Comparison of ENCODE assay signal across 9 cellular contexts in the genomic region with DNA sequence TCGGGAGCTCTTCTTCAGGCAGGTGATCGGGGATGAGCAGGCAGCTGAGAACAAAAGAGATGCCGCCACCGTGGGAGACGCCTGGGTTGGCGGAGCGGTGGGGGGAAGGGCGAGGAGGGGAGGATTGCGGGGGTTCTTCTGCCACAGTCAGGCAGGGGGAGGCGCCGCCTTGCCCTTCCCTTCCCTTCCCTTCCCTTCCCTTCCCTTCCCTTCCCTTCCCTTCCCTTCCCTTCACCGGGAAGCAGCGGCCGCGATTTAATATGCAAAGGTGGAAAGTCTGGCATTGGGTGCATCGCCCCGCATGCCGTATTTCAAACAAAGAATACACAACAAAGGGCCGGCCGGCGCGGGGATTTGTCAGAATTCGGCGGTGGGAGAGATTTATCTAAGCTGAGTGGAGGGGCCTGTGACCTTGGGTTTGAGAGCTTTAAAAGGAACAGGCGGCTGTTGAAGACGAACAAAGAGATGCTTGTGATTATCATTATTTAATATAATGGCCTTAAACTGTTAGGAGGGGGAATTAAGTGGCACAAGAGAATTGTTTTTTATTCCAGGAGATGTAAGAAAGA.
A peak's percentile ranks its signal among the peaks of the same experiment; 100 is the strongest.
DNase-seq lines count a peak whose midpoint lies in the region; ATAC-seq and TF ChIP-seq lines count a peak whose summit lies in the region.
"Had no signal": no experiment of that assay in that cellular context is flagged by ENCODE, and none has a peak within 500 bp of the region (broad histone marks: within the 10 kb centered on the region; RNA-seq: fewer than 3 reads in every experiment).

No MANE protein-coding gene starts in this region.

- H3K27me3 ChIP-seq in iPS-18a (ENCODE audit: control insufficient read depth, insufficient read depth, low read length), result peaks cover 46% of the 10 kb centered on the region
- peaks cover 53% of the 10 kb centered on the region for H3K27me3 ChIP-seq in upper lobe of right lung
- H3K27me3 ChIP-seq in Peyer's patch, result no peaks in the 10 kb centered on the region

- CTCF ChIA-PET in T-cell (lab: Charles Lee), result no interaction called here

- ATAC-seq in activated naive CD8-positive, alpha-beta T cell treated with anti-CD3 and anti-CD28 coated beads, Interleukin-2, amount 50 U/mL, for 24 hours, result no peak
- ATAC-seq in T-cell (replicated peaks in 1 of 4) (no peak), upper lobe of right lung (no peak), GM18502 (IDR thresholded peaks at IDR 0.05; ENCODE audit: poor library complexity, unreplicated experiment) (no peak)

- no peak for TF ChIP-seq POLR2A in Peyer's patch (IDR thresholded peaks at IDR 0.05)

- POLR2A ChIA-PET in T-cell (lab: Charles Lee), result no interaction called here

- H3K36me3 Mint-ChIP-seq in activated naive CD8-positive, alpha-beta T cell, result no peaks in the 10 kb centered on the region
- H3K36me3 Mint-ChIP-seq in activated naive CD8-positive, alpha-beta T cell treated with anti-CD3 and anti-CD28 coated beads, Interleukin-2, amount 50 U/mL, for 24 hours (ENCODE audit: low read depth), result no peaks in the 10 kb centered on the region
- H3K36me3 Mint-ChIP-seq in T-cell, result no peaks in the 10 kb centered on the region

- no peaks in the 10 kb centered on the region for H3K36me3 ChIP-seq in iPS-18a (ENCODE audit: control insufficient read depth, low read depth, low read length)
- no peaks in the 10 kb centered on the region for H3K36me3 ChIP-seq in upper lobe of right lung
- H3K36me3 ChIP-seq in Peyer's patch, result no peaks in the 10 kb centered on the region

- intact Hi-C loops in upper lobe of right lung (cut with DNase I), result no loop called here

- peaks cover 26% of the 10 kb centered on the region for H3K4me1 Mint-ChIP-seq in activated naive CD8-positive, alpha-beta T cell (ENCODE audit: low read depth)
- peaks cover 21% of the 10 kb centered on the region for H3K4me1 Mint-ChIP-seq in activated naive CD8-positive, alpha-beta T cell treated with anti-CD3 and anti-CD28 coated beads, Interleukin-2, amount 50 U/mL, for 24 hours
- H3K4me1 Mint-ChIP-seq in T-cell, result peaks cover 24 to 40% (median 25%) of the 10 kb centered on the region in 3 donors

- H3K9me3 Mint-ChIP-seq in activated naive CD8-positive, alpha-beta T cell (ENCODE audit: low read depth), result no peaks in the 10 kb centered on the region
- H3K9me3 Mint-ChIP-seq in activated naive CD8-positive, alpha-beta T cell treated with anti-CD3 and anti-CD28 coated beads, Interleukin-2, amount 50 U/mL, for 24 hours, result no peaks in the 10 kb centered on the region
- peaks cover 0 to 2% (median 2%) of the 10 kb centered on the region in 3 donors for H3K9me3 Mint-ChIP-seq in T-cell

- no peaks in the 10 kb centered on the region for H3K27me3 Mint-ChIP-seq in activated naive CD8-positive, alpha-beta T cell
- H3K27me3 Mint-ChIP-seq in activated naive CD8-positive, alpha-beta T cell treated with anti-CD3 and anti-CD28 coated beads, Interleukin-2, amount 50 U/mL, for 24 hours, result peaks cover 10% of the 10 kb centered on the region
- H3K27me3 Mint-ChIP-seq in T-cell, result peaks cover 0 to 20% of the 10 kb centered on the region in 2 donors

- H3K4me1 ChIP-seq in iPS-18a (ENCODE audit: control insufficient read depth, low read depth, low read length) (peaks cover 13% of the 10 kb centered on the region), upper lobe of right lung (no peaks in the 10 kb centered on the region), Peyer's patch (no peaks in the 10 kb centered on the region)

- TF ChIP-seq CTCF in upper lobe of right lung (IDR thresholded peaks at IDR 0.05), result no peak
- TF ChIP-seq CTCF in Peyer's patch (IDR thresholded peaks at IDR 0.05), result no peak

- no peak overlapping the region for H3K27ac ChIP-seq in iPS-18a (ENCODE audit: low read length)
- no peak overlapping the region for H3K27ac ChIP-seq in upper lobe of right lung
- no peak overlapping the region for H3K27ac ChIP-seq in Peyer's patch
- H3K27ac ChIP-seq: epithelial cell of prostate had no signal

- H3K9me3 ChIP-seq in iPS-18a (ENCODE audit: control insufficient read depth, low read depth, low read length) (no peaks in the 10 kb centered on the region), upper lobe of right lung (no peaks in the 10 kb centered on the region), Peyer's patch (no peaks in the 10 kb centered on the region)

- H3K4me3 ChIP-seq in iPS-18a (ENCODE audit: low read length), result peak overlapping the region; percentile 53
- H3K4me3 ChIP-seq in upper lobe of right lung, result no peak overlapping the region
- H3K4me3 ChIP-seq in Peyer's patch, result no peak overlapping the region

- no peak for DNase-seq in activated naive CD8-positive, alpha-beta T cell treated with anti-CD3 and anti-CD28 coated beads, Interleukin-2, amount 50 U/mL, for 24 hours
- DNase-seq in T-cell (peak in 1 of 34 experiments; percentile 24), upper lobe of right lung (peak; percentile 6), HuH-7.5 (ENCODE audit: low spot score) (no peak), Peyer's patch (no peak)

- H3K27ac Mint-ChIP-seq in activated naive CD8-positive, alpha-beta T cell, result no peak overlapping the region
- no peak overlapping the region for H3K27ac Mint-ChIP-seq in activated naive CD8-positive, alpha-beta T cell treated with anti-CD3 and anti-CD28 coated beads, Interleukin-2, amount 50 U/mL, for 24 hours
- peak overlapping the region in 1 of 2 donors; percentile 52 for H3K27ac Mint-ChIP-seq in T-cell

- peak overlapping the region; percentile 51 for H3K9ac ChIP-seq in iPS-18a (ENCODE audit: low read length)

- peak overlapping the region; percentile 44 for H3K4me3 Mint-ChIP-seq in activated naive CD8-positive, alpha-beta T cell
- no peak overlapping the region for H3K4me3 Mint-ChIP-seq in activated naive CD8-positive, alpha-beta T cell treated with anti-CD3 and anti-CD28 coated beads, Interleukin-2, amount 50 U/mL, for 24 hours
- peak overlapping the region in 2 of 3 donors; percentile 34 to 74 for H3K4me3 Mint-ChIP-seq in T-cell
